ENCODE assay signal across 16 cellular contexts in genomic region chr5:94707359-94707758, GRCh38.
DNase-seq lines count a peak whose midpoint lies in the region; ATAC-seq and TF ChIP-seq lines count a peak whose summit lies in the region.
"Had no signal": no experiment of that assay in that cellular context is flagged by ENCODE, and none has a peak within 500 bp of the region (broad histone marks: within the 10 kb centered on the region; RNA-seq: fewer than 3 reads in every experiment).

No MANE protein-coding gene starts in this region.

- DNase-seq in DMS 273 (lab: John Stamatoyannopoulos, UW; ENCODE audit: unreplicated experiment) (peak; percentile 20), DMS 273 treated with DMSO at 0.1 percent for 48 hours (lab: John Stamatoyannopoulos, UW) (no peak), LNCaP clone FGC (ENCODE audit: low read depth) (peak; percentile 93), renal cortical epithelial cell (ENCODE audit: low read depth) (peak; percentile 5)
- DNase-seq in CD8-positive, alpha-beta T cell, result no peak
- DNase-seq: activated CD4-positive, alpha-beta T cell treated with anti-CD3 and anti-CD28 coated beads for 36 hours; aorta; CD8-positive, alpha-beta memory T cell; kidney; natural killer cell; NK-92 treated with Interleukin-12 subunit alpha and Interleukin-12 subunit beta, amount 100 ng/mL, for 24 hours had no signal

- H3K4me1 Mint-ChIP-seq in CD8-positive, alpha-beta T cell (ENCODE audit: low read depth), result no peaks in the 10 kb centered on the region
- H3K4me1 Mint-ChIP-seq: activated CD4-positive, alpha-beta T cell treated with anti-CD3 and anti-CD28 coated beads for 36 hours had no signal

- no peak overlapping the region for H3K27ac Mint-ChIP-seq in CD8-positive, alpha-beta T cell
- H3K27ac Mint-ChIP-seq: activated CD4-positive, alpha-beta T cell treated with anti-CD3 and anti-CD28 coated beads for 36 hours; natural killer cell had no signal

- H3K4me1 ChIP-seq in CD8-positive, alpha-beta T cell (ENCODE audit: insufficient read depth, low read length), result no peaks in the 10 kb centered on the region
- H3K4me1 ChIP-seq: suprapubic skin had no signal

- H3K36me3 ChIP-seq in CD8-positive, alpha-beta T cell (ENCODE audit: insufficient read depth, low read length), result no peaks in the 10 kb centered on the region

- ATAC-seq in CD8-positive, alpha-beta T cell, result no peak
- ATAC-seq in HG03521 (IDR thresholded peaks at IDR 0.05; ENCODE audit: unreplicated experiment) (no peak), HG02970 (IDR thresholded peaks at IDR 0.05; ENCODE audit: low FRiP score, unreplicated experiment) (no peak)
- ATAC-seq: activated CD4-positive, alpha-beta T cell treated with anti-CD3 and anti-CD28 coated beads for 36 hours; natural killer cell had no signal

- H3K27me3 Mint-ChIP-seq in CD8-positive, alpha-beta T cell (ENCODE audit: low read depth), result no peaks in the 10 kb centered on the region
- H3K27me3 Mint-ChIP-seq: activated CD4-positive, alpha-beta T cell treated with anti-CD3 and anti-CD28 coated beads for 36 hours; CD8-positive, alpha-beta memory T cell had no signal

- no peaks in the 10 kb centered on the region for H3K9me3 ChIP-seq in CD8-positive, alpha-beta T cell (ENCODE audit: low read length)
- H3K9me3 ChIP-seq: suprapubic skin had no signal

- H3K4me3 ChIP-seq in LNCaP clone FGC (ENCODE audit: low read depth, low read length), result peak overlapping the region; percentile 5
- no peak overlapping the region for H3K4me3 ChIP-seq in CD8-positive, alpha-beta T cell (ENCODE audit: low read depth, low read length)
- H3K4me3 ChIP-seq: suprapubic skin had no signal

- peaks cover 39% of the 10 kb centered on the region for H3K36me3 Mint-ChIP-seq in CD8-positive, alpha-beta T cell

- H3K9me3 Mint-ChIP-seq in CD8-positive, alpha-beta T cell, result no peaks in the 10 kb centered on the region
- H3K9me3 Mint-ChIP-seq: CD8-positive, alpha-beta memory T cell; natural killer cell had no signal

- H3K27me3 ChIP-seq in CD8-positive, alpha-beta T cell (ENCODE audit: insufficient read depth, low read length), result no peaks in the 10 kb centered on the region
- H3K27me3 ChIP-seq: suprapubic skin had no signal

- H3K4me3 Mint-ChIP-seq in CD8-positive, alpha-beta T cell, result no peak overlapping the region
- H3K4me3 Mint-ChIP-seq: activated CD4-positive, alpha-beta T cell treated with anti-CD3 and anti-CD28 coated beads for 36 hours; CD8-positive, alpha-beta memory T cell; natural killer cell had no signal

- TF ChIP-seq CTCF in LNCaP clone FGC (IDR thresholded peaks at IDR 0.05; ENCODE audit: control insufficient read depth, extremely low read depth, insufficient read depth) (no peak), VCaP (conservative IDR thresholded peaks at IDR 0.05) (no peak)
- no peak for TF ChIP-seq CTCF in CD8-positive, alpha-beta T cell (IDR thresholded peaks at IDR 0.05)

- POLR2A ChIA-PET in CD8-positive, alpha-beta T cell (lab: Charles Lee), result no interaction called here

- intact Hi-C loops in CD8-positive, alpha-beta T cell (cut with DNase I, micrococcal nuclease), result no loop called here

- CTCF ChIA-PET in CD8-positive, alpha-beta T cell (lab: Charles Lee), result no interaction called here

- H3K27ac ChIP-seq in VCaP, result peak overlapping the region; percentile 71
- H3K27ac ChIP-seq in CD8-positive, alpha-beta T cell (ENCODE audit: low read depth, low read length), result no peak overlapping the region
- H3K27ac ChIP-seq: 22Rv1, suprapubic skin had no signal

Comparison
In these comparisons a context has a peak if more than half of its experiments do, and no peak if none do; other contexts are left out.
1. DNase-seq: peak in DMS 273 (single experiment), LNCaP clone FGC (single experiment) and renal cortical epithelial cell (single experiment); none in DMS 273 treated with DMSO at 0.1 percent for 48 hours (single experiment) and CD8-positive, alpha-beta T cell (0 of 7).